In genomic region chr22:42368379-42369249, GRCh38 we compare ENCODE assay signal across 1 cellular context.
TF ChIP-seq lines count a peak whose summit lies in the region.

No MANE protein-coding gene starts in this region.

TF ChIP-seq in K562, 482 proteins besides CTCF, POLR2A, EP300 and RAD21 (continued from another document and continues in another):
- TF ChIP-seq CLOCK (CRISPR knock-in tag; IDR thresholded peaks at IDR 0.05; ENCODE audit: borderline replicate concordance) (no peak), THAP12 (CRISPR knock-in tag; IDR thresholded peaks at IDR 0.05) (0 out of 2 replicates have a peak, but pooled peaks have one; percentile 11), E2F6 (IDR thresholded peaks at IDR 0.05; ENCODE audit: borderline replicate concordance in 1 of 2, extremely low read depth in 1 of 2, insufficient read depth in 1 of 2, insufficient read length in 1 of 2, low read depth in 1 of 2, low read length in 1 of 2, poor library complexity in 1 of 2, severe bottlenecking in 1 of 2) (peak in 1 of 2 experiments; percentile 76), DMBX1 (CRISPR knock-in tag; IDR thresholded peaks at IDR 0.05; ENCODE audit: borderline replicate concordance) (no peak), CXXC5 (CRISPR knock-in tag; IDR thresholded peaks at IDR 0.05) (0 out of 2 replicates have a peak, but pooled peaks have one; percentile 35), FIP1L1 (IDR thresholded peaks at IDR 0.05; ENCODE audit: low read depth, low read length, poor library complexity, severe bottlenecking) (peak; percentile 53), ZNF398 (CRISPR knock-in tag; IDR thresholded peaks at IDR 0.05) (no peak), ZC3H4 (CRISPR knock-in tag; IDR thresholded peaks at IDR 0.05; ENCODE audit: borderline replicate concordance) (no peak), ZNF354B (CRISPR knock-in tag; IDR thresholded peaks at IDR 0.05) (no peak), NR2C2 (CRISPR knock-in tag; IDR thresholded peaks at IDR 0.05) (no peak), NR2C2 (tag; IDR thresholded peaks at IDR 0.05) (no peak), ZNF79 (CRISPR knock-in tag; IDR thresholded peaks at IDR 0.05; ENCODE audit: low read depth) (no peak), MGA (IDR thresholded peaks at IDR 0.05) (no peak; the same call in 1 of the 2 replicates), RBM14 (IDR thresholded peaks at IDR 0.05; ENCODE audit: borderline replicate concordance, insufficient read depth, low read depth, low read length) (no peak), CBX2 (IDR thresholded peaks at IDR 0.05; ENCODE audit: insufficient read depth, low read length, poor library complexity, severe bottlenecking) (no peak), SIN3A (IDR thresholded peaks at IDR 0.05; ENCODE audit: borderline replicate concordance in 2 of 2, control insufficient read depth in 1 of 2, low read depth in 2 of 2, low read length in 2 of 2) (no peak), STAT5B (CRISPR knock-in tag; IDR thresholded peaks at IDR 0.05) (no peak), LARP7 (IDR thresholded peaks at IDR 0.05) (no peak), PURB (CRISPR knock-in tag; IDR thresholded peaks at IDR 0.05; ENCODE audit: low read depth) (no peak), ZNF644 (tag; IDR thresholded peaks at IDR 0.05; ENCODE audit: low read depth) (no peak), SMARCC2 (IDR thresholded peaks at IDR 0.05; ENCODE audit: low read depth) (no peak)
- TF ChIP-seq, protein P1, sequence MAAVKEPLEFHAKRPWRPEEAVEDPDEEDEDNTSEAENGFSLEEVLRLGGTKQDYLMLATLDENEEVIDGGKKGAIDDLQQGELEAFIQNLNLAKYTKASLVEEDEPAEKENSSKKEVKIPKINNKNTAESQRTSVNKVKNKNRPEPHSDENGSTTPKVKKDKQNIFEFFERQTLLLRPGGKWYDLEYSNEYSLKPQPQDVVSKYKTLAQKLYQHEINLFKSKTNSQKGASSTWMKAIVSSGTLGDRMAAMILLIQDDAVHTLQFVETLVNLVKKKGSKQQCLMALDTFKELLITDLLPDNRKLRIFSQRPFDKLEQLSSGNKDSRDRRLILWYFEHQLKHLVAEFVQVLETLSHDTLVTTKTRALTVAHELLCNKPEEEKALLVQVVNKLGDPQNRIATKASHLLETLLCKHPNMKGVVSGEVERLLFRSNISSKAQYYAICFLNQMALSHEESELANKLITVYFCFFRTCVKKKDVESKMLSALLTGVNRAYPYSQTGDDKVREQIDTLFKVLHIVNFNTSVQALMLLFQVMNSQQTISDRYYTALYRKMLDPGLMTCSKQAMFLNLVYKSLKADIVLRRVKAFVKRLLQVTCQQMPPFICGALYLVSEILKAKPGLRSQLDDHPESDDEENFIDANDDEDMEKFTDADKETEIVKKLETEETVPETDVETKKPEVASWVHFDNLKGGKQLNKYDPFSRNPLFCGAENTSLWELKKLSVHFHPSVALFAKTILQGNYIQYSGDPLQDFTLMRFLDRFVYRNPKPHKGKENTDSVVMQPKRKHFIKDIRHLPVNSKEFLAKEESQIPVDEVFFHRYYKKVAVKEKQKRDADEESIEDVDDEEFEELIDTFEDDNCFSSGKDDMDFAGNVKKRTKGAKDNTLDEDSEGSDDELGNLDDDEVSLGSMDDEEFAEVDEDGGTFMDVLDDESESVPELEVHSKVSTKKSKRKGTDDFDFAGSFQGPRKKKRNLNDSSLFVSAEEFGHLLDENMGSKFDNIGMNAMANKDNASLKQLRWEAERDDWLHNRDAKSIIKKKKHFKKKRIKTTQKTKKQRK (IDR thresholded peaks at IDR 0.05; ENCODE audit: borderline replicate concordance, low read depth, low read length), result no peak
- TF ChIP-seq, protein P2, sequence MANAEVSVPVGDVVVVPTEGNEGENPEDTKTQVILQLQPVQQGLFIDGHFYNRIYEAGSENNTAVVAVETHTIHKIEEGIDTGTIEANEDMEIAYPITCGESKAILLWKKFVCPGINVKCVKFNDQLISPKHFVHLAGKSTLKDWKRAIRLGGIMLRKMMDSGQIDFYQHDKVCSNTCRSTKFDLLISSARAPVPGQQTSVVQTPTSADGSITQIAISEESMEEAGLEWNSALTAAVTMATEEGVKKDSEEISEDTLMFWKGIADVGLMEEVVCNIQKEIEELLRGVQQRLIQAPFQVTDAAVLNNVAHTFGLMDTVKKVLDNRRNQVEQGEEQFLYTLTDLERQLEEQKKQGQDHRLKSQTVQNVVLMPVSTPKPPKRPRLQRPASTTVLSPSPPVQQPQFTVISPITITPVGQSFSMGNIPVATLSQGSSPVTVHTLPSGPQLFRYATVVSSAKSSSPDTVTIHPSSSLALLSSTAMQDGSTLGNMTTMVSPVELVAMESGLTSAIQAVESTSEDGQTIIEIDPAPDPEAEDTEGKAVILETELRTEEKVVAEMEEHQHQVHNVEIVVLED (CRISPR knock-in tag; IDR thresholded peaks at IDR 0.05), result no peak
- TF ChIP-seq, protein P3, sequence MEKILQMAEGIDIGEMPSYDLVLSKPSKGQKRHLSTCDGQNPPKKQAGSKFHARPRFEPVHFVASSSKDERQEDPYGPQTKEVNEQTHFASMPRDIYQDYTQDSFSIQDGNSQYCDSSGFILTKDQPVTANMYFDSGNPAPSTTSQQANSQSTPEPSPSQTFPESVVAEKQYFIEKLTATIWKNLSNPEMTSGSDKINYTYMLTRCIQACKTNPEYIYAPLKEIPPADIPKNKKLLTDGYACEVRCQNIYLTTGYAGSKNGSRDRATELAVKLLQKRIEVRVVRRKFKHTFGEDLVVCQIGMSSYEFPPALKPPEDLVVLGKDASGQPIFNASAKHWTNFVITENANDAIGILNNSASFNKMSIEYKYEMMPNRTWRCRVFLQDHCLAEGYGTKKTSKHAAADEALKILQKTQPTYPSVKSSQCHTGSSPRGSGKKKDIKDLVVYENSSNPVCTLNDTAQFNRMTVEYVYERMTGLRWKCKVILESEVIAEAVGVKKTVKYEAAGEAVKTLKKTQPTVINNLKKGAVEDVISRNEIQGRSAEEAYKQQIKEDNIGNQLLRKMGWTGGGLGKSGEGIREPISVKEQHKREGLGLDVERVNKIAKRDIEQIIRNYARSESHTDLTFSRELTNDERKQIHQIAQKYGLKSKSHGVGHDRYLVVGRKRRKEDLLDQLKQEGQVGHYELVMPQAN (IDR thresholded peaks at IDR 0.05; ENCODE audit: borderline replicate concordance), result no peak
